Comparison of ENCODE assay signal across 18 cellular contexts in genomic region chr15:56640127-56640526, GRCh38.
"Had no signal": no experiment of that assay in that cellular context is flagged by ENCODE, and none has a peak within 500 bp of the region (broad histone marks: within the 10 kb centered on the region; RNA-seq: fewer than 3 reads in every experiment).

No MANE protein-coding gene starts in this region.

- H3K4me1 Mint-ChIP-seq: immature natural killer cell, naive B cell, nephron progenitor cell had no signal

- H3K4me3 ChIP-seq: esophagus squamous epithelium, left lung, lower lobe of right lung, right atrium auricular region, uterus had no signal

- ATAC-seq: left lung, lower lobe of right lung had no signal

- H3K27ac Mint-ChIP-seq: immature natural killer cell, memory B cell, nephron progenitor cell, type B pancreatic cell had no signal

- H3K27ac ChIP-seq: epithelial cell of prostate, esophagus squamous epithelium, left lung, lower lobe of right lung, right atrium auricular region, uterus had no signal

- H3K27me3 Mint-ChIP-seq: memory B cell, naive B cell, type B pancreatic cell had no signal

- H3K9me3 ChIP-seq: esophagus squamous epithelium, left lung, lower lobe of right lung, right atrium auricular region, uterus had no signal

- DNase-seq: effector memory CD4-positive, alpha-beta T cell; esophagus squamous epithelium; foreskin fibroblast; immature natural killer cell; left lung; lower lobe of right lung; naive B cell; nephron progenitor cell; posterior cingulate gyrus; small intestine; stimulated activated CD4-positive, alpha-beta T cell treated with anti-CD3 and anti-CD28 coated beads, Interleukin-12 subunit alpha, Interleukin-12 subunit beta, amount 100 ng/mL, for 4 hours; stimulated activated naive CD4-positive, alpha-beta T cell; uterus had no signal

- H3K36me3 Mint-ChIP-seq: type B pancreatic cell had no signal

- H3K9me3 Mint-ChIP-seq: immature natural killer cell, memory B cell, naive B cell, nephron progenitor cell, type B pancreatic cell had no signal

- H3K4me1 ChIP-seq: left lung, lower lobe of right lung, right atrium auricular region, uterus had no signal

- H3K27me3 ChIP-seq: esophagus squamous epithelium, left lung, right atrium auricular region, uterus had no signal

- FAIRE-seq: keratinocyte, small intestine had no signal

- H3K36me3 ChIP-seq: left lung, lower lobe of right lung, right atrium auricular region, uterus had no signal

- H3K4me3 Mint-ChIP-seq: immature natural killer cell, memory B cell, naive B cell, nephron progenitor cell, type B pancreatic cell had no signal
